20 cellular contexts compared by ENCODE assay signal in the genomic region with DNA sequence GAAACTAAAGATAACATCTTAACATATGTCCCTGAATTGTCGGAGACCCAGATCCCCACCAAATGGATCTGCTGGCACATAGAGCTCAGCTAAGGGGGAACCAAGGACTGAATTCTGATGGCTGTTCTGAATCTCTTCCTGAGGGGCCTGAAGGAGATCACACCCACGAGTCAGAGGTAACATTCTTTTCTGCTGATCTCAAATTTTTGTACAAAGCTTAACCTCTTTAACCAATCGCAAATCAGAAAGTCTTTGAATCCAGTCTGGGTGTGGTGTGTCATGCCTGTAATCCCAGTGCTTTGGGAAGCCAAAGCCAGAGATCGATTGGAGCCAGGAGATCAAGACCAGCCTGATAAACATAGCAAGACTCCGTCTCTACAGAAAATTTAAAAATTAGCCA.
A peak's percentile ranks its signal among the peaks of the same experiment; 100 is the strongest.
DNase-seq lines count a peak whose midpoint lies in the region; TF ChIP-seq lines count a peak whose summit lies in the region.
"Had no signal": no experiment of that assay in that cellular context is flagged by ENCODE, and none has a peak within 500 bp of the region (broad histone marks: within the 10 kb centered on the region; RNA-seq: fewer than 3 reads in every experiment).

No MANE protein-coding gene starts in this region.

- no peaks in the 10 kb centered on the region for H3K9me2 ChIP-seq in SK-N-SH

- no peak overlapping the region for H3K9ac ChIP-seq in SK-N-SH
- H3K9ac ChIP-seq: BLaER1 treated with 17β-estradiol and CSF1 and Interleukin-3, amounts not matched to agents 10 nM and 100 nM had no signal

- no peaks in the 10 kb centered on the region for H3K79me2 ChIP-seq in SK-N-SH (ENCODE audit: insufficient read depth)

- no peak for TF ChIP-seq RAD21 in SK-N-SH (IDR thresholded peaks at IDR 0.05; ENCODE audit: low read length)

- H2AFZ ChIP-seq in SK-N-SH (ENCODE audit: low read depth): peak overlapping the region; percentile 41

- no peak overlapping the region for H3K4me3 Mint-ChIP-seq in progenitor cell of endocrine pancreas (ENCODE audit: low read depth)
- H3K4me3 Mint-ChIP-seq: T-helper 17 cell had no signal

- H3F3A ChIP-seq in SK-N-SH (replicated peaks; ENCODE audit: insufficient read depth): peaks cover 3% of the 10 kb centered on the region

- H3K27me3 ChIP-seq in SK-N-SH (ENCODE audit: insufficient read depth): no peaks in the 10 kb centered on the region
- H3K27me3 ChIP-seq: BLaER1 treated with 17β-estradiol and CSF1 and Interleukin-3, amounts not matched to agents 10 nM and 100 nM; colonic mucosa; heart right ventricle had no signal

- DNase-seq in GM03348 (ENCODE audit: low spot score) (peak; percentile 10), SK-N-SH (no peak), epithelial cell of esophagus (ENCODE audit: low read depth) (peak; percentile 48), progenitor cell of endocrine pancreas (ENCODE audit: low spot score, unreplicated experiment) (no peak), medulla oblongata (ENCODE audit: extremely low spot score) (no peak), DMS53 (lab: John Stamatoyannopoulos, UW) (no peak)
- no peak for DNase-seq in activated CD8-positive, alpha-beta memory T cell treated with anti-CD3 and anti-CD28 coated beads for 24 hours
- no peak for DNase-seq in activated naive CD4-positive, alpha-beta T cell (lab: John Stamatoyannopoulos, UW)
- DNase-seq: activated effector memory CD4-positive, alpha-beta T cell treated with Interleukin-2 at 50 U/mL for 16 hours; amygdala; colonic mucosa; DMS79 treated with DMSO at 0.1 percent for 48 hours; erythroblast; heart right ventricle; kidney; NCI-H187; stimulated activated CD4-positive, alpha-beta T cell treated with anti-CD3 and anti-CD28 coated beads, Interleukin-4, amount 100 ng/mL, for 4 hours; T-helper 17 cell had no signal

- TF ChIP-seq CTCF in SK-N-SH (IDR thresholded peaks at IDR 0.05) (no peak), epithelial cell of esophagus (IDR thresholded peaks at IDR 0.05; ENCODE audit: insufficient read depth, low read depth, low read length, missing control alignments) (no peak), progenitor cell of endocrine pancreas (IDR thresholded peaks at IDR 0.05; ENCODE audit: unreplicated experiment) (no peak)

- no peaks in the 10 kb centered on the region for H3K36me3 Mint-ChIP-seq in progenitor cell of endocrine pancreas (ENCODE audit: insufficient read depth)

- no peaks in the 10 kb centered on the region for H3K9me3 ChIP-seq in SK-N-SH
- H3K9me3 ChIP-seq: colonic mucosa, heart right ventricle, thoracic aorta had no signal

- CTCF ChIA-PET in SK-N-SH (lab: Yijun Ruan, JAX): no interaction called here

- no peaks in the 10 kb centered on the region for H4K20me1 ChIP-seq in SK-N-SH (ENCODE audit: insufficient read depth)
- H4K20me1 ChIP-seq: BLaER1 treated with 17β-estradiol and CSF1 and Interleukin-3, amounts not matched to agents 10 nM and 100 nM had no signal

- H3K27ac ChIP-seq in SK-N-SH (ENCODE audit: low read depth in 2 of 2, low read length in 1 of 2): no peak overlapping the region
- H3K27ac ChIP-seq: BLaER1 treated with 17β-estradiol and CSF1 and Interleukin-3, amounts not matched to agents 10 nM and 100 nM; colonic mucosa; thoracic aorta had no signal

- no peak overlapping the region for H3K4me3 ChIP-seq in SK-N-SH (ENCODE audit: low read depth in 2 of 2, low read length in 1 of 2)
- no peak overlapping the region for H3K4me3 ChIP-seq in epithelial cell of esophagus (ENCODE audit: low read length)
- H3K4me3 ChIP-seq: BLaER1 treated with 17β-estradiol and CSF1 and Interleukin-3, amounts not matched to agents 10 nM and 100 nM; colonic mucosa; thoracic aorta had no signal

- whole genome bisulfite sequencing in SK-N-SH (ENCODE audit: low lambda C conversion rate): 35% methylated on average over 5 of the region's 5 CpGs

- no peaks in the 10 kb centered on the region for H3K36me3 ChIP-seq in SK-N-SH (replicated peaks in 1 of 2; ENCODE audit: control insufficient read depth in 1 of 2, insufficient read depth in 2 of 2, low read length in 1 of 2)
- H3K36me3 ChIP-seq: BLaER1 treated with 17β-estradiol and CSF1 and Interleukin-3, amounts not matched to agents 10 nM and 100 nM; colonic mucosa; heart right ventricle; thoracic aorta had no signal

- POLR2A ChIA-PET in SK-N-SH (lab: Yijun Ruan, JAX): no interaction called here

- peaks cover 0 to 4% of the 10 kb centered on the region in 2 experiments; a peak in 2 of 4 replicates for H3K4me1 ChIP-seq in SK-N-SH (ENCODE audit: control insufficient read depth in 1 of 2, insufficient read depth in 2 of 2, low read depth in 1 of 2, low read length in 1 of 2)
- H3K4me1 ChIP-seq: BLaER1 treated with 17β-estradiol and CSF1 and Interleukin-3, amounts not matched to agents 10 nM and 100 nM; colonic mucosa had no signal

- no peak overlapping the region for H3K4me2 ChIP-seq in SK-N-SH
- H3K4me2 ChIP-seq: BLaER1 treated with 17β-estradiol and CSF1 and Interleukin-3, amounts not matched to agents 10 nM and 100 nM had no signal

- H3K4me1 Mint-ChIP-seq in progenitor cell of endocrine pancreas (ENCODE audit: low read depth): peaks cover 2% of the 10 kb centered on the region

- peaks cover 5% of the 10 kb centered on the region for H3K9me3 Mint-ChIP-seq in progenitor cell of endocrine pancreas (ENCODE audit: low read depth)

- no peaks in the 10 kb centered on the region for H3K27me3 Mint-ChIP-seq in progenitor cell of endocrine pancreas
- H3K27me3 Mint-ChIP-seq: T-helper 17 cell had no signal

- H3K27ac Mint-ChIP-seq in progenitor cell of endocrine pancreas: peak overlapping the region; percentile 4
- H3K27ac Mint-ChIP-seq: T-helper 17 cell had no signal

- no peak for TF ChIP-seq EP300 in SK-N-SH (IDR thresholded peaks at IDR 0.05; ENCODE audit: borderline replicate concordance in 1 of 2, low read depth in 1 of 2, low read length in 1 of 2)

TF ChIP-seq in SK-N-SH, 30 proteins besides CTCF, POLR2A, EP300 and RAD21 (continues in another document):
- no peak for TF ChIP-seq JUND (IDR thresholded peaks at IDR 0.05)
- TF ChIP-seq, protein P1, sequence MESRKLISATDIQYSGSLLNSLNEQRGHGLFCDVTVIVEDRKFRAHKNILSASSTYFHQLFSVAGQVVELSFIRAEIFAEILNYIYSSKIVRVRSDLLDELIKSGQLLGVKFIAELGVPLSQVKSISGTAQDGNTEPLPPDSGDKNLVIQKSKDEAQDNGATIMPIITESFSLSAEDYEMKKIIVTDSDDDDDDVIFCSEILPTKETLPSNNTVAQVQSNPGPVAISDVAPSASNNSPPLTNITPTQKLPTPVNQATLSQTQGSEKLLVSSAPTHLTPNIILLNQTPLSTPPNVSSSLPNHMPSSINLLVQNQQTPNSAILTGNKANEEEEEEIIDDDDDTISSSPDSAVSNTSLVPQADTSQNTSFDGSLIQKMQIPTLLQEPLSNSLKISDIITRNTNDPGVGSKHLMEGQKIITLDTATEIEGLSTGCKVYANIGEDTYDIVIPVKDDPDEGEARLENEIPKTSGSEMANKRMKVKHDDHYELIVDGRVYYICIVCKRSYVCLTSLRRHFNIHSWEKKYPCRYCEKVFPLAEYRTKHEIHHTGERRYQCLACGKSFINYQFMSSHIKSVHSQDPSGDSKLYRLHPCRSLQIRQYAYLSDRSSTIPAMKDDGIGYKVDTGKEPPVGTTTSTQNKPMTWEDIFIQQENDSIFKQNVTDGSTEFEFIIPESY (IDR thresholded peaks at IDR 0.05; ENCODE audit: borderline replicate concordance, low read depth): no peak
- no peak for TF ChIP-seq FOXJ3 (CRISPR knock-in tag; IDR thresholded peaks at IDR 0.05)
- TF ChIP-seq TCF12 (IDR thresholded peaks at IDR 0.05): no peak
- no peak for TF ChIP-seq NFIC (IDR thresholded peaks at IDR 0.05; ENCODE audit: borderline replicate concordance)
- no peak for TF ChIP-seq POLR2AphosphoS5 (IDR thresholded peaks at IDR 0.05; ENCODE audit: low read depth, low read length)
- TF ChIP-seq YY1 (IDR thresholded peaks at IDR 0.05; ENCODE audit: low read depth): no peak
- TF ChIP-seq GABPA (IDR thresholded peaks at IDR 0.05; ENCODE audit: low read depth): no peak
- TF ChIP-seq RCOR1 (IDR thresholded peaks at IDR 0.05; ENCODE audit: low read length): no peak
- TF ChIP-seq SIN3A (IDR thresholded peaks at IDR 0.05; ENCODE audit: borderline replicate concordance, low read depth, low read length): no peak
- no peak for TF ChIP-seq TEAD4 (IDR thresholded peaks at IDR 0.05; ENCODE audit: borderline replicate concordance, insufficient read depth)
- TF ChIP-seq RFX5 (IDR thresholded peaks at IDR 0.05; ENCODE audit: low read length): no peak
- no peak for TF ChIP-seq ELF1 (IDR thresholded peaks at IDR 0.05)
- no peak for TF ChIP-seq MEF2A (IDR thresholded peaks at IDR 0.05; ENCODE audit: borderline replicate concordance, low read depth)
- no peak for TF ChIP-seq FOXM1 (IDR thresholded peaks at IDR 0.05; ENCODE audit: low read depth)
- no peak for TF ChIP-seq GATA2 (CRISPR knock-in tag; IDR thresholded peaks at IDR 0.05)
- TF ChIP-seq FOSL2 (IDR thresholded peaks at IDR 0.05; ENCODE audit: borderline replicate concordance, low read depth): no peak
- TF ChIP-seq, protein P2, sequence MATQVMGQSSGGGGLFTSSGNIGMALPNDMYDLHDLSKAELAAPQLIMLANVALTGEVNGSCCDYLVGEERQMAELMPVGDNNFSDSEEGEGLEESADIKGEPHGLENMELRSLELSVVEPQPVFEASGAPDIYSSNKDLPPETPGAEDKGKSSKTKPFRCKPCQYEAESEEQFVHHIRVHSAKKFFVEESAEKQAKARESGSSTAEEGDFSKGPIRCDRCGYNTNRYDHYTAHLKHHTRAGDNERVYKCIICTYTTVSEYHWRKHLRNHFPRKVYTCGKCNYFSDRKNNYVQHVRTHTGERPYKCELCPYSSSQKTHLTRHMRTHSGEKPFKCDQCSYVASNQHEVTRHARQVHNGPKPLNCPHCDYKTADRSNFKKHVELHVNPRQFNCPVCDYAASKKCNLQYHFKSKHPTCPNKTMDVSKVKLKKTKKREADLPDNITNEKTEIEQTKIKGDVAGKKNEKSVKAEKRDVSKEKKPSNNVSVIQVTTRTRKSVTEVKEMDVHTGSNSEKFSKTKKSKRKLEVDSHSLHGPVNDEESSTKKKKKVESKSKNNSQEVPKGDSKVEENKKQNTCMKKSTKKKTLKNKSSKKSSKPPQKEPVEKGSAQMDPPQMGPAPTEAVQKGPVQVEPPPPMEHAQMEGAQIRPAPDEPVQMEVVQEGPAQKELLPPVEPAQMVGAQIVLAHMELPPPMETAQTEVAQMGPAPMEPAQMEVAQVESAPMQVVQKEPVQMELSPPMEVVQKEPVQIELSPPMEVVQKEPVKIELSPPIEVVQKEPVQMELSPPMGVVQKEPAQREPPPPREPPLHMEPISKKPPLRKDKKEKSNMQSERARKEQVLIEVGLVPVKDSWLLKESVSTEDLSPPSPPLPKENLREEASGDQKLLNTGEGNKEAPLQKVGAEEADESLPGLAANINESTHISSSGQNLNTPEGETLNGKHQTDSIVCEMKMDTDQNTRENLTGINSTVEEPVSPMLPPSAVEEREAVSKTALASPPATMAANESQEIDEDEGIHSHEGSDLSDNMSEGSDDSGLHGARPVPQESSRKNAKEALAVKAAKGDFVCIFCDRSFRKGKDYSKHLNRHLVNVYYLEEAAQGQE (IDR thresholded peaks at IDR 0.05; ENCODE audit: low read depth, low read length): no peak

Comparison
In these comparisons a context has a peak if more than half of its experiments do, and no peak if none do; other contexts are left out.
1. DNase-seq: peak in GM03348 (single experiment) and epithelial cell of esophagus (single experiment); none in SK-N-SH (single experiment), progenitor cell of endocrine pancreas (single experiment), activated CD8-positive, alpha-beta memory T cell treated with anti-CD3 and anti-CD28 coated beads for 24 hours (single experiment), medulla oblongata (single experiment), activated naive CD4-positive, alpha-beta T cell (0 of 4) and DMS53 (single experiment).